Comparison of ENCODE assay signal across 14 cellular contexts in the genomic region with DNA sequence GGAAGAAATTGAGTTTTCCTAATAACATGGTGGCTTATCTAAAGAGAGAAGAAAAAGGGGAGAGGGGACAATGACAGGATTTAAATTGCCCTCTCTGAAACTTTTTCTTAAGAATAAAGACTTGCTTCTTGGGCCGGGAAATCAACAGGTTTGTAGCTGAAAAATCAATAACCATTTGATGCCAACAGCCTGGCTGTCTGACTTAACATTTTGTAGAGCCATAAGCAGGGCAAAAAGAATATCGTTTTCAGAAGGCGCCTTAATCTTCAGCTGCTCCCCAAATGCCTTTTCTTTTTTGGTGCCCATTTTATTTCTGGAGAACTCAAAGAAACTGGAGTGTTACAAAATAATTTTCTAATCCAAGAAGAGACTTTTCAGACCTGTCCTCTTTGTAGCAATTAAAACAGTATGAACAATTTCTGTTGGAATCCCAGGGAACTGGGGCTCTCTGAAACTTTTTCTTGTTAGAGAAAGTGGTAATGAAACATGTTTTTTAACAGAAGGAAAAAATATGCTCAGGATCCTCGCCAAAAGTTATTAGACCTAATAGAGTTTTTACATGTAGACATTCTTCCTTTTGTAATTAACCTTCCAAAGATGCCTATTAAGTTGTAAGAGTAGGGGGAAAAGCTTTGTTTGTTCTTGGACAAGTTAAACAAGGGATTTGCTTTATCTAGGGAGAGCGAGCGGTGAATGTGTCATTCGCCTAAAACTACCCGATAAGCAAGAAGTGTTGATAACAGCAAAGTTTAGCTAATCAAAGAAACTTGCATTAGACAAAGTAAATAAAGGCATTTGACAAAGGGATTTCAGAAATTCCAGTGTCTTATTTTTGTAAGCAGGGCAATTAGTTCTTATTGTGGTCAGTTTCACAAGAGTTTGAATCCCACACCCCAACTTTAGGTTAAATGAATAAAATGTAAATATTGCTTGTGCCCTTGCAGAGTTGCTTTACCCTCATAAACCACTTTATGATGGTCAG. TPM values are rescaled to one million over a fixed set of nuclear protein-coding genes. Genes with fewer than 3 reads are reported as not detected.
DNase-seq lines count a peak whose midpoint lies in the region; ATAC-seq and TF ChIP-seq lines count a peak whose summit lies in the region.
"Had no signal": no experiment of that assay in that cellular context is flagged by ENCODE, and none has a peak within 500 bp of the region (broad histone marks: within the 10 kb centered on the region; RNA-seq: fewer than 3 reads in every experiment).

No MANE protein-coding gene starts in this region.

- ATAC-seq in thoracic aorta (ENCODE audit: insufficient number of reproducible peaks, low FRiP score, low read depth) (no peak), GM18520 (IDR thresholded peaks at IDR 0.05; ENCODE audit: unreplicated experiment) (no peak)
- ATAC-seq: effector memory CD8-positive, alpha-beta T cell had no signal

- H4K20me1 ChIP-seq in PC-9 (ENCODE audit: insufficient read depth): no peaks in the 10 kb centered on the region

- no peaks in the 10 kb centered on the region for H3K79me2 ChIP-seq in PC-9 (ENCODE audit: low read depth)

- H3K27ac Mint-ChIP-seq in mesothelial cell of epicardium: peak overlapping the region; percentile 100
- no peak overlapping the region for H3K27ac Mint-ChIP-seq in CD8-positive, alpha-beta memory T cell
- H3K27ac Mint-ChIP-seq: activated B cell treated with CpG ODN at 0.5 μM for 24 hours; effector memory CD8-positive, alpha-beta T cell had no signal

- CTCF ChIA-PET in PC-9 (lab: Charles Lee): no interaction called here
- CTCF ChIA-PET in CD8-positive, alpha-beta memory T cell (lab: Charles Lee): no interaction called here

- H3K4me2 ChIP-seq in PC-9: peak overlapping the region; percentile 72

- H2AFZ ChIP-seq in PC-9: peak overlapping the region; percentile 25; the same call in 1 of the 2 replicates

- TF ChIP-seq CTCF in PC-9 (conservative IDR thresholded peaks at IDR 0.05) (no peak), mesothelial cell of epicardium (IDR thresholded peaks at IDR 0.05; ENCODE audit: unreplicated experiment) (no peak), thoracic aorta (IDR thresholded peaks at IDR 0.05) (no peak)

- H3F3A ChIP-seq in PC-9 (ENCODE audit: insufficient read depth, low read depth): 0 out of 2 replicates have a peak, but pooled peaks cover 11% of the 10 kb centered on the region

- DNase-seq in PC-9: peak in 1 of 2 experiments; percentile 67
- DNase-seq in mesothelial cell of epicardium (ENCODE audit: low spot score in 2 of 2, unreplicated experiment in 2 of 2): no peak
- DNase-seq in thoracic aorta (ENCODE audit: low spot score): no peak
- no peak for DNase-seq in CD8-positive, alpha-beta memory T cell
- DNase-seq in activated CD8-positive, alpha-beta memory T cell treated with anti-CD3 and anti-CD28 coated beads, Interleukin-2, amount 50 U/mL, for 48 hours: no peak
- DNase-seq: activated B cell treated with CpG ODN at 0.5 μM for 24 hours; activated gamma-delta T cell treated with Interleukin-2 at 50 U/mL for 16 hours; effector memory CD8-positive, alpha-beta T cell; NCI-H1417; stimulated activated CD4-positive, alpha-beta T cell treated with anti-CD3 and anti-CD28 coated beads, Interleukin-15, amount 100 ng/mL, for 24 hours; stimulated activated naive CD4-positive, alpha-beta T cell treated with Interleukin-2 at 50 U/mL for 16 hours had no signal

- H3K4me1 ChIP-seq in PC-9 (replicated peaks; ENCODE audit: insufficient read depth): peaks cover 31% of the 10 kb centered on the region
- H3K4me1 ChIP-seq in ectodermal cell (ENCODE audit: control insufficient read depth, insufficient read depth, low read length): peaks cover 35% of the 10 kb centered on the region
- H3K4me1 ChIP-seq in thoracic aorta (ENCODE audit: control insufficient read depth in 1 of 2, low read depth in 2 of 2): peaks cover 0 to 21% of the 10 kb centered on the region in 2 donors
- no peaks in the 10 kb centered on the region for H3K4me1 ChIP-seq in CD8-positive, alpha-beta memory T cell (ENCODE audit: insufficient read depth, low read length)

- no peaks in the 10 kb centered on the region for H3K9me3 Mint-ChIP-seq in mesothelial cell of epicardium
- H3K9me3 Mint-ChIP-seq in CD8-positive, alpha-beta memory T cell: peaks cover 0 to 2% (median 0%) of the 10 kb centered on the region in 5 donors
- H3K9me3 Mint-ChIP-seq: activated B cell treated with CpG ODN at 0.5 μM for 24 hours; effector memory CD8-positive, alpha-beta T cell had no signal

- H3K27me3 ChIP-seq in PC-9 (ENCODE audit: insufficient read depth, low read depth) (no peaks in the 10 kb centered on the region), ectodermal cell (ENCODE audit: control insufficient read depth, insufficient read depth, low read length, poor library complexity, severe bottlenecking) (no peaks in the 10 kb centered on the region), thoracic aorta (replicated peaks; ENCODE audit: insufficient read depth) (no peaks in the 10 kb centered on the region)
- H3K27me3 ChIP-seq in CD8-positive, alpha-beta memory T cell (ENCODE audit: insufficient read depth, low read length, poor library complexity, severe bottlenecking): peaks cover 5% of the 10 kb centered on the region

- POLR2A ChIA-PET in PC-9 (lab: Charles Lee; ENCODE audit: unreplicated experiment): no interaction called here
- POLR2A ChIA-PET in CD8-positive, alpha-beta memory T cell (lab: Charles Lee): no interaction called here

- H3K9me2 ChIP-seq in PC-9 (ENCODE audit: insufficient read depth): no peaks in the 10 kb centered on the region

- H3K27ac ChIP-seq in PC-9 (peak overlapping the region; percentile 52), ectodermal cell (ENCODE audit: insufficient read depth, low read depth, low read length, poor library complexity, severe bottlenecking) (no peak overlapping the region), thoracic aorta (peak overlapping the region; percentile 48 to 79)
- no peak overlapping the region for H3K27ac ChIP-seq in CD8-positive, alpha-beta memory T cell (ENCODE audit: low read depth, low read length)

- H3K9me3 ChIP-seq in PC-9 (ENCODE audit: insufficient read depth, low read depth) (no peaks in the 10 kb centered on the region), ectodermal cell (ENCODE audit: control insufficient read depth, low read length) (no peaks in the 10 kb centered on the region), thoracic aorta (no peaks in the 10 kb centered on the region)
- no peaks in the 10 kb centered on the region for H3K9me3 ChIP-seq in CD8-positive, alpha-beta memory T cell (ENCODE audit: low read length)

- H3K4me3 ChIP-seq in PC-9 (peak overlapping the region; percentile 37; the same call in 1 of the 2 replicates), ectodermal cell (ENCODE audit: insufficient read depth, low read depth, low read length) (peak overlapping the region; percentile 52), thoracic aorta (peak overlapping the region; percentile 74)
- H3K4me3 ChIP-seq in CD8-positive, alpha-beta memory T cell (ENCODE audit: low read length): no peak overlapping the region

- H3K4me3 Mint-ChIP-seq in mesothelial cell of epicardium: peak overlapping the region; percentile 100
- no peak overlapping the region for H3K4me3 Mint-ChIP-seq in CD8-positive, alpha-beta memory T cell
- H3K4me3 Mint-ChIP-seq: activated B cell treated with CpG ODN at 0.5 μM for 24 hours; effector memory CD8-positive, alpha-beta T cell had no signal

- intact Hi-C loops in PC-9 (cut with micrococcal nuclease; ENCODE audit: unreplicated experiment): loop anchor here (5.0 kb wide), 1 partner anchor 162 kb away; no protein-coding TSS in a partner anchor

- no peaks in the 10 kb centered on the region for H3K27me3 Mint-ChIP-seq in mesothelial cell of epicardium (ENCODE audit: low read depth)
- peaks cover 18 to 49% of the 10 kb centered on the region in 2 donors for H3K27me3 Mint-ChIP-seq in CD8-positive, alpha-beta memory T cell

- H3K36me3 Mint-ChIP-seq in mesothelial cell of epicardium: no peaks in the 10 kb centered on the region
- no peaks in the 10 kb centered on the region for H3K36me3 Mint-ChIP-seq in CD8-positive, alpha-beta memory T cell

- H3K4me1 Mint-ChIP-seq in mesothelial cell of epicardium: peaks cover 57% of the 10 kb centered on the region
- H3K4me1 Mint-ChIP-seq in CD8-positive, alpha-beta memory T cell: peaks cover 0 to 4% (median 3%) of the 10 kb centered on the region in 3 donors
- H3K4me1 Mint-ChIP-seq: activated B cell treated with CpG ODN at 0.5 μM for 24 hours had no signal

- H3K36me3 ChIP-seq in PC-9 (ENCODE audit: low read depth) (no peaks in the 10 kb centered on the region), ectodermal cell (ENCODE audit: control insufficient read depth, insufficient read depth, low read length) (no peaks in the 10 kb centered on the region), thoracic aorta (no peaks in the 10 kb centered on the region)
- no peaks in the 10 kb centered on the region for H3K36me3 ChIP-seq in CD8-positive, alpha-beta memory T cell (ENCODE audit: insufficient read depth, low read length)

- 43 to 55% methylated on average over 7 to 8 of the region's 8 CpGs for WGBS in ectodermal cell, 2 experiments

- no TSS peak for BruUV-seq in PC-9 (replicated peaks; lab: Mats Ljungman, UMichigan)

RNA-seq across cellular contexts. Expression of a gene that starts 2.2 kb away (rescaled TPM):
- 0.75 and 1.0 TPM in 2 replicates for total RNA-seq in PC-9 (2021)
- polyA plus RNA-seq in ectodermal cell (2013, experiment 1 of 4): 8.5 TPM
- 3.7 TPM for polyA plus RNA-seq in ectodermal cell (2013, experiment 2 of 4)
- polyA plus RNA-seq in ectodermal cell (2013, experiment 3 of 4): 9.7 TPM
- polyA plus RNA-seq in ectodermal cell (2013, experiment 4 of 4): 7.7 TPM
- total RNA-seq in mesothelial cell of epicardium: 106 to 117 TPM (median 117 TPM) in 3 replicates
- total RNA-seq in thoracic aorta: 10 to 100 TPM in 1 of 2 donors, 1 to 10 TPM in 1; 3.8 to 12.3 TPM
- not detected for total RNA-seq in CD8-positive, alpha-beta memory T cell
- polyA plus RNA-seq in CD8-positive, alpha-beta memory T cell: not detected
- total RNA-seq: activated B cell treated with CpG ODN at 0.5 μM for 24 hours, OCI-LY7 had no signal

Comparison
In these comparisons a context has a peak if more than half of its experiments do, and no peak if none do; other contexts are left out.
1. H3K27ac ChIP-seq: peak in PC-9 (single experiment) and thoracic aorta (2 of 2); none in ectodermal cell (single experiment) and CD8-positive, alpha-beta memory T cell (single experiment).